2 cellular contexts compared by ENCODE assay signal in the genomic region with DNA sequence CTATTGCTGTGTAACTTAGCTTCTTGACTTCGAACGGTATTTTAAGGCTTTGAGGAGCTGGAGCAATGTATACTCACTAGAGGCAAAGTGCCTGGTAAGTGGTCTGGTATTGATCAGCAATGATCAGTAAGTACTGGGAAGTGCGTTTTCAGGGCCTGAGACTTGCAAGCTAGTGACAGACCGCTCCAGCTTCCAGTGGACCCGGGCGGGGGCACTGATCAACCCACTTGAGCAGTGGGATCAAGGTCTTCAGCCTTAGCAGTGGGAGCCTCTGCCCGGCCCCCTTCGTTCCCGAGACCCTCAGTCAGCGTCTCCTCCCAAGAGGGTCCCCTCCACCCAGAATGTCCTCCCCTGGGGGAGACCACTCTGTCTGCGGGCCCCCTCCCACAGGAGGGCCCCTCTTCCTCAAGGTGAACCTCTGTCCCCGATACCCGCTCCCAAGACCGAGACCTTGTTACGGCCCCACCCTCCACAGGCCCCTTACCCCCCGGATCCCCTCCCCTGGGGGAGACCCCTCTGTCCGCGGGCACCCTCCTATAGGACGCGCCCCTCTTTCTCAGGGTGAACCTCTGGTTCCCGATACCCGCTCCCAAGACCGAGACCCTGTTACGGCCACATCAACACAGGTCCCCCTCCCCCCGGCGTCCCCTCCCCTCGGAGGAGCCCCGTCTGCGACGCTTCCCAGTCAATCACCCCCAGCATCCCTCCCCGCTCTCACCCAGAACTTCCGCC.
TF ChIP-seq lines count a peak whose summit lies in the region.

No MANE protein-coding gene starts in this region.

TF ChIP-seq in A549, 52 proteins besides CTCF, POLR2A, EP300 and RAD21 (continued from another document):
- TF ChIP-seq ZC3H11A (IDR thresholded peaks at IDR 0.05) (no peak), GATA3 (IDR thresholded peaks at IDR 0.05; ENCODE audit: borderline replicate concordance) (no peak), KDM5A (IDR thresholded peaks at IDR 0.05) (no peak), ZFP36 (IDR thresholded peaks at IDR 0.05; ENCODE audit: borderline replicate concordance, partially characterized antibody) (no peak)

TF ChIP-seq in HCT116, 20 proteins besides CTCF, POLR2A, EP300 and RAD21 (continued from another document):
- TF ChIP-seq, protein P1, sequence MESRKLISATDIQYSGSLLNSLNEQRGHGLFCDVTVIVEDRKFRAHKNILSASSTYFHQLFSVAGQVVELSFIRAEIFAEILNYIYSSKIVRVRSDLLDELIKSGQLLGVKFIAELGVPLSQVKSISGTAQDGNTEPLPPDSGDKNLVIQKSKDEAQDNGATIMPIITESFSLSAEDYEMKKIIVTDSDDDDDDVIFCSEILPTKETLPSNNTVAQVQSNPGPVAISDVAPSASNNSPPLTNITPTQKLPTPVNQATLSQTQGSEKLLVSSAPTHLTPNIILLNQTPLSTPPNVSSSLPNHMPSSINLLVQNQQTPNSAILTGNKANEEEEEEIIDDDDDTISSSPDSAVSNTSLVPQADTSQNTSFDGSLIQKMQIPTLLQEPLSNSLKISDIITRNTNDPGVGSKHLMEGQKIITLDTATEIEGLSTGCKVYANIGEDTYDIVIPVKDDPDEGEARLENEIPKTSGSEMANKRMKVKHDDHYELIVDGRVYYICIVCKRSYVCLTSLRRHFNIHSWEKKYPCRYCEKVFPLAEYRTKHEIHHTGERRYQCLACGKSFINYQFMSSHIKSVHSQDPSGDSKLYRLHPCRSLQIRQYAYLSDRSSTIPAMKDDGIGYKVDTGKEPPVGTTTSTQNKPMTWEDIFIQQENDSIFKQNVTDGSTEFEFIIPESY (IDR thresholded peaks at IDR 0.05; ENCODE audit: extremely low read depth, insufficient replicate concordance, low read length): no peak
- TF ChIP-seq, protein P2, sequence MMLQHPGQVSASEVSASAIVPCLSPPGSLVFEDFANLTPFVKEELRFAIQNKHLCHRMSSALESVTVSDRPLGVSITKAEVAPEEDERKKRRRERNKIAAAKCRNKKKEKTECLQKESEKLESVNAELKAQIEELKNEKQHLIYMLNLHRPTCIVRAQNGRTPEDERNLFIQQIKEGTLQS (IDR thresholded peaks at IDR 0.05): no peak
- TF ChIP-seq EZH2 (IDR thresholded peaks at IDR 0.05) (no peak), FOSL1 (IDR thresholded peaks at IDR 0.05; ENCODE audit: low read depth) (no peak), SIN3A (IDR thresholded peaks at IDR 0.05; ENCODE audit: low read depth) (no peak), SRF (IDR thresholded peaks at IDR 0.05; ENCODE audit: low read depth) (no peak), ZNF274 (IDR thresholded peaks at IDR 0.05; ENCODE audit: low read depth, low read length) (no peak), POLR2AphosphoS5 (IDR thresholded peaks at IDR 0.05; ENCODE audit: low read depth, low read length) (no peak), SP1 (IDR thresholded peaks at IDR 0.05; ENCODE audit: low read depth) (no peak)
- TF ChIP-seq, protein P3, sequence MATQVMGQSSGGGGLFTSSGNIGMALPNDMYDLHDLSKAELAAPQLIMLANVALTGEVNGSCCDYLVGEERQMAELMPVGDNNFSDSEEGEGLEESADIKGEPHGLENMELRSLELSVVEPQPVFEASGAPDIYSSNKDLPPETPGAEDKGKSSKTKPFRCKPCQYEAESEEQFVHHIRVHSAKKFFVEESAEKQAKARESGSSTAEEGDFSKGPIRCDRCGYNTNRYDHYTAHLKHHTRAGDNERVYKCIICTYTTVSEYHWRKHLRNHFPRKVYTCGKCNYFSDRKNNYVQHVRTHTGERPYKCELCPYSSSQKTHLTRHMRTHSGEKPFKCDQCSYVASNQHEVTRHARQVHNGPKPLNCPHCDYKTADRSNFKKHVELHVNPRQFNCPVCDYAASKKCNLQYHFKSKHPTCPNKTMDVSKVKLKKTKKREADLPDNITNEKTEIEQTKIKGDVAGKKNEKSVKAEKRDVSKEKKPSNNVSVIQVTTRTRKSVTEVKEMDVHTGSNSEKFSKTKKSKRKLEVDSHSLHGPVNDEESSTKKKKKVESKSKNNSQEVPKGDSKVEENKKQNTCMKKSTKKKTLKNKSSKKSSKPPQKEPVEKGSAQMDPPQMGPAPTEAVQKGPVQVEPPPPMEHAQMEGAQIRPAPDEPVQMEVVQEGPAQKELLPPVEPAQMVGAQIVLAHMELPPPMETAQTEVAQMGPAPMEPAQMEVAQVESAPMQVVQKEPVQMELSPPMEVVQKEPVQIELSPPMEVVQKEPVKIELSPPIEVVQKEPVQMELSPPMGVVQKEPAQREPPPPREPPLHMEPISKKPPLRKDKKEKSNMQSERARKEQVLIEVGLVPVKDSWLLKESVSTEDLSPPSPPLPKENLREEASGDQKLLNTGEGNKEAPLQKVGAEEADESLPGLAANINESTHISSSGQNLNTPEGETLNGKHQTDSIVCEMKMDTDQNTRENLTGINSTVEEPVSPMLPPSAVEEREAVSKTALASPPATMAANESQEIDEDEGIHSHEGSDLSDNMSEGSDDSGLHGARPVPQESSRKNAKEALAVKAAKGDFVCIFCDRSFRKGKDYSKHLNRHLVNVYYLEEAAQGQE (IDR thresholded peaks at IDR 0.05; ENCODE audit: low read depth): no peak
